Comparison of ENCODE assay signal across 21 cellular contexts in the genomic region with DNA sequence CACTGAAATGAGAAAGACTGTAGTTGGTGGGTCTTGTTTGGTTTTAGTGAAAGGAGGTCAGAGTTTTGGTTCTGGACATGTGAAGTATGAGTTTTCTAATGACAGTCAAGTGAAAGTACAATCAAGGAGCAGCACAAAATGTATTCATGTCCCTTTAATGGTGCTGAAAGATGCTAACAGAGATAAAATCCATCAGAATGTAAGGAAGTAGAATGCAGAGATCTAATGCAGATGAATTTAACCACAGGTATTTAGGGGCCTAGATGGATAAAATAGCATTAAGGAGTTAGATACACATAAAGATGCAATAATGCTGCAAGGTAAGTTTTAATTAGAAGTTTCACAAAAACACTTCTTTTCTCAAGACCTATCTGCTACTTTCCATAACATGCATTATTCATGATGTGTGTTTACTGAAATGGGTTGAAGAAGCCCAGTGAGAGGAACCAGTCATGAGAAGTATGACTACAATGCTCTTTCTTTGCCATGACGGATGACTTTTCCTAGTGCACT.
DNase-seq lines count a peak whose midpoint lies in the region; ATAC-seq and TF ChIP-seq lines count a peak whose summit lies in the region.
"Had no signal": no experiment of that assay in that cellular context is flagged by ENCODE, and none has a peak within 500 bp of the region (broad histone marks: within the 10 kb centered on the region; RNA-seq: fewer than 3 reads in every experiment).

No MANE protein-coding gene starts in this region.

- H3K9me3 ChIP-seq in Caco-2: no peaks in the 10 kb centered on the region
- H3K9me3 ChIP-seq: A549, HAP-1, MG63 had no signal

- no peaks in the 10 kb centered on the region for H3K4me1 ChIP-seq in Caco-2
- H3K4me1 ChIP-seq: A549, HAP-1 had no signal

- H3K4me1 Mint-ChIP-seq in Caco-2 (ENCODE audit: low read depth, unreplicated experiment): no peaks in the 10 kb centered on the region
- H3K4me1 Mint-ChIP-seq: CD4-positive, alpha-beta memory T cell had no signal

- H3K9me3 Mint-ChIP-seq in Caco-2 (ENCODE audit: unreplicated experiment): no peaks in the 10 kb centered on the region
- H3K9me3 Mint-ChIP-seq: T-helper 1 cell treated with Interleukin-12 subunit alpha and Interleukin-12 subunit beta and Interleukin-4 antibody, amounts not matched to agents 30 μg/mL and 1 μg/mL, for 36 hours had no signal

- no peak for ATAC-seq in HG02623 (IDR thresholded peaks at IDR 0.05; ENCODE audit: unreplicated experiment)
- ATAC-seq: A549 had no signal

- H3K4me3 ChIP-seq in GM12865 (ENCODE audit: low read depth, low read length) (no peak overlapping the region), Caco-2 (ENCODE audit: low read depth, low read length) (no peak overlapping the region)
- H3K4me3 ChIP-seq: A549, HAP-1, MG63 had no signal

- H3K36me3 ChIP-seq in Caco-2 (ENCODE audit: control insufficient read depth, insufficient read depth, low read length): no peaks in the 10 kb centered on the region
- H3K36me3 ChIP-seq: HAP-1, MG63 had no signal

- H3K27me3 Mint-ChIP-seq in Caco-2 (ENCODE audit: insufficient read depth, unreplicated experiment): peaks cover 20% of the 10 kb centered on the region

- no TSS peak for BruUV-seq in Caco-2 (replicated peaks; lab: Mats Ljungman, UMichigan)

- no peak for TF ChIP-seq CTCF in GM12865 (IDR thresholded peaks at IDR 0.05; ENCODE audit: insufficient read depth, low read depth, low read length, missing control alignments)
- TF ChIP-seq CTCF in Caco-2 (IDR thresholded peaks at IDR 0.05; ENCODE audit: insufficient read depth in 1 of 2, low read depth in 1 of 2, low read length in 1 of 2, severe bottlenecking in 1 of 2, unreplicated experiment in 1 of 2): no peak

- CTCF ChIA-PET in Caco-2 (lab: Charles Lee): no interaction called here

- intact Hi-C loops in Caco-2 (cut with micrococcal nuclease; ENCODE audit: unreplicated experiment): no loop called here

- no peaks in the 10 kb centered on the region for H3K36me3 Mint-ChIP-seq in Caco-2 (ENCODE audit: insufficient read depth, unreplicated experiment)
- H3K36me3 Mint-ChIP-seq: CD4-positive, alpha-beta memory T cell had no signal

- H3K27me3 ChIP-seq in Caco-2 (replicated peaks; ENCODE audit: control insufficient read depth, insufficient read depth, low read length): no peaks in the 10 kb centered on the region
- H3K27me3 ChIP-seq: MG63 had no signal

- no peak overlapping the region for H3K27ac Mint-ChIP-seq in Caco-2 (ENCODE audit: unreplicated experiment)
- H3K27ac Mint-ChIP-seq: CD4-positive, alpha-beta memory T cell; T-helper 1 cell treated with Interleukin-12 subunit alpha and Interleukin-12 subunit beta and Interleukin-4 antibody, amounts not matched to agents 30 μg/mL and 1 μg/mL, for 36 hours had no signal

- DNase-seq in GM12865 (ENCODE audit: low read depth): peak; percentile 16
- peak; percentile 9 for DNase-seq in M059J (ENCODE audit: low read depth)
- peak; percentile 39 for DNase-seq in astrocyte of the hippocampus (ENCODE audit: low read depth, low spot score)
- DNase-seq in NCI-H524 treated with DMSO at 0.1 percent for 48 hours (lab: John Stamatoyannopoulos, UW): no peak
- DNase-seq in Caco-2: no peak
- DNase-seq in activated effector memory CD4-positive, alpha-beta T cell treated with Interleukin-2 at 50 U/mL for 16 hours: no peak
- DNase-seq: C1 segment of cervical spinal cord; CD4-positive, alpha-beta memory T cell; COR-L47; Kasumi-1; MG63; NCI-H1105 treated with DMSO at 0.1 percent for 48 hours; NCI-H146; NCI-H2029; NCI-H69; SHP77; SW 1271 had no signal

- POLR2A ChIA-PET in Caco-2 (lab: Charles Lee): no interaction called here

- no peak overlapping the region for H3K4me3 Mint-ChIP-seq in Caco-2 (ENCODE audit: unreplicated experiment)
- H3K4me3 Mint-ChIP-seq: CD4-positive, alpha-beta memory T cell; T-helper 1 cell treated with Interleukin-12 subunit alpha and Interleukin-12 subunit beta and Interleukin-4 antibody, amounts not matched to agents 30 μg/mL and 1 μg/mL, for 36 hours had no signal

Comparison
In these comparisons a context has a peak if more than half of its experiments do, and no peak if none do; other contexts are left out.
1. DNase-seq: peak in GM12865 (single experiment), M059J (single experiment) and astrocyte of the hippocampus (single experiment); none in NCI-H524 treated with DMSO at 0.1 percent for 48 hours (single experiment), Caco-2 (0 of 2) and activated effector memory CD4-positive, alpha-beta T cell treated with Interleukin-2 at 50 U/mL for 16 hours (single experiment).